In genomic region chr2:32369222-32369621, GRCh38 we compare ENCODE assay signal across 18 cellular contexts.
"Had no signal": no experiment of that assay in that cellular context is flagged by ENCODE, and none has a peak within 500 bp of the region (broad histone marks: within the 10 kb centered on the region; RNA-seq: fewer than 3 reads in every experiment).

No MANE protein-coding gene starts in this region.

- H3K9me3 ChIP-seq: colonic mucosa, esophagus squamous epithelium, gastroesophageal sphincter, left ventricle myocardium inferior, lower lobe of right lung, neutrophil, right atrium auricular region had no signal

- ATAC-seq: gastroesophageal sphincter, lower lobe of right lung had no signal

- H3K4me3 Mint-ChIP-seq: naive B cell, type B pancreatic cell had no signal

- H3K9me3 Mint-ChIP-seq: naive B cell had no signal

- DNase-seq: colonic mucosa; dermis blood vessel endothelial cell; esophagus squamous epithelium; foreskin fibroblast; glutamatergic neuron; islet precursor cell; left ventricle myocardium inferior; lower lobe of right lung; mesendoderm; naive B cell; small intestine; stimulated activated CD4-positive, alpha-beta T cell treated with anti-CD3 and anti-CD28 coated beads, Interleukin-12 subunit alpha, Interleukin-12 subunit beta, amount 100 ng/mL, for 4 hours; stimulated activated naive CD4-positive, alpha-beta T cell treated with Interleukin-2 at 50 U/mL for 16 hours had no signal

- H3K27ac ChIP-seq: colonic mucosa, esophagus squamous epithelium, gastroesophageal sphincter, left ventricle myocardium inferior, lower lobe of right lung, neutrophil, right atrium auricular region had no signal

- H3K27me3 Mint-ChIP-seq: naive B cell, type B pancreatic cell had no signal

- FAIRE-seq: small intestine, urothelium cell line had no signal

- H3K4me1 ChIP-seq: colonic mucosa had no signal

- H3K4me3 ChIP-seq: colonic mucosa, esophagus squamous epithelium, gastroesophageal sphincter, left ventricle myocardium inferior, lower lobe of right lung, right atrium auricular region had no signal

- H3K27ac Mint-ChIP-seq: type B pancreatic cell had no signal
